ENCODE assay signal across 1 cellular context in genomic region chr12:110269622-110270124, GRCh38.
TF ChIP-seq lines count a peak whose summit lies in the region.

No MANE protein-coding gene starts in this region.

TF ChIP-seq in A549, 52 proteins besides CTCF, POLR2A, EP300 and RAD21 (continued from another document):
- TF ChIP-seq HDAC2 (IDR thresholded peaks at IDR 0.05) (no peak), RCOR1 (IDR thresholded peaks at IDR 0.05; ENCODE audit: low read depth, low read length) (no peak), GATA3 (IDR thresholded peaks at IDR 0.05; ENCODE audit: borderline replicate concordance) (peak; percentile 75), MAZ (IDR thresholded peaks at IDR 0.05; ENCODE audit: borderline replicate concordance, low read depth, low read length) (no peak)
- TF ChIP-seq, protein P1, sequence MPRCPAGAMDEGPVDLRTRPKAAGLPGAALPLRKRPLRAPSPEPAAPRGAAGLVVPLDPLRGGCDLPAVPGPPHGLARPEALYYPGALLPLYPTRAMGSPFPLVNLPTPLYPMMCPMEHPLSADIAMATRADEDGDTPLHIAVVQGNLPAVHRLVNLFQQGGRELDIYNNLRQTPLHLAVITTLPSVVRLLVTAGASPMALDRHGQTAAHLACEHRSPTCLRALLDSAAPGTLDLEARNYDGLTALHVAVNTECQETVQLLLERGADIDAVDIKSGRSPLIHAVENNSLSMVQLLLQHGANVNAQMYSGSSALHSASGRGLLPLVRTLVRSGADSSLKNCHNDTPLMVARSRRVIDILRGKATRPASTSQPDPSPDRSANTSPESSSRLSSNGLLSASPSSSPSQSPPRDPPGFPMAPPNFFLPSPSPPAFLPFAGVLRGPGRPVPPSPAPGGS (IDR thresholded peaks at IDR 0.05) = peak; percentile 72; the same call in 1 of the 3 replicates
